35 cellular contexts compared by ENCODE assay signal in genomic region chr19:21668072-21668471, GRCh38.
"Had no signal": no experiment of that assay in that cellular context is flagged by ENCODE, and none has a peak within 500 bp of the region (broad histone marks: within the 10 kb centered on the region; RNA-seq: fewer than 3 reads in every experiment).

No MANE protein-coding gene starts in this region.

- DNase-seq: activated effector memory CD4-positive, alpha-beta T cell treated with anti-CD3 and anti-CD28 coated beads, Interleukin-2, amount 50 U/mL, for 16 hours; activated effector memory CD4-positive, alpha-beta T cell treated with Interleukin-2 at 50 U/mL for 16 hours; activated gamma-delta T cell; activated gamma-delta T cell treated with Interleukin-2 at 50 U/mL for 16 hours; activated naive CD4-positive, alpha-beta T cell; activated naive CD4-positive, alpha-beta T cell treated with anti-CD3 and anti-CD28 coated beads for 36 hours; activated naive CD4-positive, alpha-beta T cell treated with anti-CD3 and anti-CD28 coated beads, Interleukin-2, amount 10 ng/mL, durations not matched to agents 7 days and 5 days; activated naive CD4-positive, alpha-beta T cell treated with anti-CD3 and anti-CD28 coated beads, Interleukin-2, amount 50 U/mL, for 16 hours; activated naive CD4-positive, alpha-beta T cell treated with Interleukin-2 at 50 U/mL for 16 hours; activated naive CD8-positive, alpha-beta T cell treated with anti-CD3 and anti-CD28 coated beads for 36 hours; activated naive CD8-positive, alpha-beta T cell treated with anti-CD3 and anti-CD28 coated beads, Interleukin-2, amount 10 ng/mL, durations not matched to agents 7 days and 5 days; activated naive CD8-positive, alpha-beta T cell treated with anti-CD3 and anti-CD28 coated beads, Interleukin-2, amount 50 U/mL, for 24 hours; activated T-cell treated with anti-CD3 and anti-CD28 coated beads, Interleukin-2, amount 50 U/mL, for 1 hour; activated T-cell treated with anti-CD3 and anti-CD28 coated beads, Interleukin-2, amount 50 U/mL, for 24 hours; activated T-cell treated with anti-CD3 and anti-CD28 coated beads, Interleukin-2, amount 50 U/mL, for 4 hours; activated T-cell treated with anti-CD3 and anti-CD28 coated beads, Interleukin-2, amount 50 U/mL, for 48 hours; activated T-cell treated with anti-CD3 and anti-CD28 coated beads, Interleukin-2, amount 50 U/mL, for 72 hours; adrenal gland; amniotic stem cell; amygdala; anterior cingulate cortex; aorta; body of pancreas; brain microvascular endothelial cell; caudate nucleus; central memory CD4-positive, alpha-beta T cell; cerebellar nuclear complex had no signal

- H3K4me3 Mint-ChIP-seq: activated naive CD4-positive, alpha-beta T cell treated with anti-CD3 and anti-CD28 coated beads for 36 hours; activated naive CD4-positive, alpha-beta T cell treated with anti-CD3 and anti-CD28 coated beads, Interleukin-2, amount 10 ng/mL, durations not matched to agents 7 days and 5 days; activated naive CD4-positive, alpha-beta T cell treated with anti-CD3 and anti-CD28 coated beads, Interleukin-2, amount 50 U/mL, for 24 hours; activated naive CD8-positive, alpha-beta T cell; activated naive CD8-positive, alpha-beta T cell treated with anti-CD3 and anti-CD28 coated beads for 36 hours; activated naive CD8-positive, alpha-beta T cell treated with anti-CD3 and anti-CD28 coated beads, Interleukin-2, amount 10 ng/mL, durations not matched to agents 7 days and 5 days; activated naive CD8-positive, alpha-beta T cell treated with anti-CD3 and anti-CD28 coated beads, Interleukin-2, amount 50 U/mL, for 24 hours; activated T-cell treated with anti-CD3 and anti-CD28 coated beads, Interleukin-2, amount 50 U/mL, for 24 hours; activated T-cell treated with anti-CD3 and anti-CD28 coated beads, Interleukin-2, amount 50 U/mL, for 4 hours; activated T-cell treated with anti-CD3 and anti-CD28 coated beads, Interleukin-2, amount 50 U/mL, for 72 hours; activated T-helper 1 cell treated with anti-CD3 and anti-CD28 coated beads, Interleukin-12 subunit alpha, Interleukin-12 subunit beta, Interleukin-2, Interleukin-4 antibody, amounts not matched to agents 30 ng/mL and 10 ng/mL and 1 ng/mL, durations not matched to agents 14 hours and 24 hours and 36 hours; activated T-helper 17 cell treated with anti-CD3 and anti-CD28 coated beads, Interleukin-2, amount 50 U/mL, for 72 hours; central memory CD8-positive, alpha-beta T cell had no signal

- H3K36me3 Mint-ChIP-seq: activated naive CD4-positive, alpha-beta T cell treated with anti-CD3 and anti-CD28 coated beads, Interleukin-2, amount 10 ng/mL, durations not matched to agents 7 days and 5 days; activated naive CD4-positive, alpha-beta T cell treated with anti-CD3 and anti-CD28 coated beads, Interleukin-2, amount 50 U/mL, for 24 hours; activated naive CD4-positive, alpha-beta T cell treated with anti-CD3 and anti-CD28 coated beads, Interleukin-2, amount 50 U/mL, for 72 hours; activated naive CD8-positive, alpha-beta T cell treated with anti-CD3 and anti-CD28 coated beads for 36 hours; activated naive CD8-positive, alpha-beta T cell treated with anti-CD3 and anti-CD28 coated beads, Interleukin-2, amount 10 ng/mL, durations not matched to agents 7 days and 5 days; brain had no signal

- H3K27me3 Mint-ChIP-seq: activated naive CD4-positive, alpha-beta T cell treated with anti-CD3 and anti-CD28 coated beads, Interleukin-2, amount 10 ng/mL, durations not matched to agents 7 days and 5 days; activated naive CD8-positive, alpha-beta T cell; activated naive CD8-positive, alpha-beta T cell treated with anti-CD3 and anti-CD28 coated beads for 36 hours; activated naive CD8-positive, alpha-beta T cell treated with anti-CD3 and anti-CD28 coated beads, Interleukin-2, amount 10 ng/mL, durations not matched to agents 7 days and 5 days; activated naive CD8-positive, alpha-beta T cell treated with anti-CD3 and anti-CD28 coated beads, Interleukin-2, amount 50 U/mL, for 24 hours; activated T-cell treated with anti-CD3 and anti-CD28 coated beads, Interleukin-2, amount 50 U/mL, for 24 hours; activated T-helper 17 cell treated with anti-CD3 and anti-CD28 coated beads, Interleukin-2, amount 50 U/mL, for 72 hours; brain had no signal

- H3K27ac Mint-ChIP-seq: activated naive CD4-positive, alpha-beta T cell treated with anti-CD3 and anti-CD28 coated beads for 36 hours; activated naive CD4-positive, alpha-beta T cell treated with anti-CD3 and anti-CD28 coated beads, Interleukin-2, amount 10 ng/mL, durations not matched to agents 7 days and 5 days; activated naive CD4-positive, alpha-beta T cell treated with anti-CD3 and anti-CD28 coated beads, Interleukin-2, amount 50 U/mL, for 24 hours; activated naive CD4-positive, alpha-beta T cell treated with anti-CD3 and anti-CD28 coated beads, Interleukin-2, amount 50 U/mL, for 72 hours; activated naive CD8-positive, alpha-beta T cell; activated naive CD8-positive, alpha-beta T cell treated with anti-CD3 and anti-CD28 coated beads for 36 hours; activated naive CD8-positive, alpha-beta T cell treated with anti-CD3 and anti-CD28 coated beads, Interleukin-2, amount 10 ng/mL, durations not matched to agents 7 days and 5 days; activated naive CD8-positive, alpha-beta T cell treated with anti-CD3 and anti-CD28 coated beads, Interleukin-2, amount 50 U/mL, for 24 hours; activated T-cell treated with anti-CD3 and anti-CD28 coated beads, Interleukin-2, amount 50 U/mL, for 24 hours; activated T-cell treated with anti-CD3 and anti-CD28 coated beads, Interleukin-2, amount 50 U/mL, for 72 hours; activated T-helper 1 cell treated with anti-CD3 and anti-CD28 coated beads, Interleukin-12 subunit alpha, Interleukin-12 subunit beta, Interleukin-2, Interleukin-4 antibody, amounts not matched to agents 30 ng/mL and 10 ng/mL and 1 ng/mL, durations not matched to agents 14 hours and 24 hours and 36 hours; activated T-helper 17 cell treated with anti-CD3 and anti-CD28 coated beads, Interleukin-2, amount 50 U/mL, for 72 hours; activated T-helper 2 cell treated with anti-CD3 and anti-CD28 coated beads, Interferon-gamma antibody, Interleukin-2, Interleukin-4, amounts not matched to agents 10 μg/mL and 5 μg/mL and 100 μg/mL, durations not matched to agents 14 hours and 24 hours and 36 hours had no signal

- ATAC-seq: activated naive CD4-positive, alpha-beta T cell treated with anti-CD3 and anti-CD28 coated beads, Interleukin-2, amount 50 U/mL, for 72 hours; activated naive CD8-positive, alpha-beta T cell treated with anti-CD3 and anti-CD28 coated beads, Interleukin-2, amount 50 U/mL, for 24 hours; activated T-cell treated with anti-CD3 and anti-CD28 coated beads, Interleukin-2, amount 50 U/mL, for 4 hours; activated T-cell treated with anti-CD3 and anti-CD28 coated beads, Interleukin-2, amount 50 U/mL, for 72 hours; activated T-helper 17 cell treated with anti-CD3 and anti-CD28 coated beads, Interleukin-2, amount 50 U/mL, for 72 hours; body of pancreas had no signal

- H3K4me1 Mint-ChIP-seq: activated naive CD4-positive, alpha-beta T cell treated with anti-CD3 and anti-CD28 coated beads, Interleukin-2, amount 10 ng/mL, durations not matched to agents 7 days and 5 days; activated naive CD4-positive, alpha-beta T cell treated with anti-CD3 and anti-CD28 coated beads, Interleukin-2, amount 50 U/mL, for 24 hours; activated naive CD8-positive, alpha-beta T cell treated with anti-CD3 and anti-CD28 coated beads for 36 hours; activated naive CD8-positive, alpha-beta T cell treated with anti-CD3 and anti-CD28 coated beads, Interleukin-2, amount 10 ng/mL, durations not matched to agents 7 days and 5 days; activated naive CD8-positive, alpha-beta T cell treated with anti-CD3 and anti-CD28 coated beads, Interleukin-2, amount 50 U/mL, for 24 hours; activated T-helper 17 cell treated with anti-CD3 and anti-CD28 coated beads, Interleukin-2, amount 50 U/mL, for 72 hours; brain; central memory CD8-positive, alpha-beta T cell had no signal

- H3K9me3 Mint-ChIP-seq: activated naive CD4-positive, alpha-beta T cell treated with anti-CD3 and anti-CD28 coated beads, Interleukin-2, amount 50 U/mL, for 24 hours; activated T-helper 17 cell treated with anti-CD3 and anti-CD28 coated beads, Interleukin-2, amount 50 U/mL, for 72 hours; central memory CD8-positive, alpha-beta T cell had no signal
